ENCODE assay signal across 8 cellular contexts in the genomic region with DNA sequence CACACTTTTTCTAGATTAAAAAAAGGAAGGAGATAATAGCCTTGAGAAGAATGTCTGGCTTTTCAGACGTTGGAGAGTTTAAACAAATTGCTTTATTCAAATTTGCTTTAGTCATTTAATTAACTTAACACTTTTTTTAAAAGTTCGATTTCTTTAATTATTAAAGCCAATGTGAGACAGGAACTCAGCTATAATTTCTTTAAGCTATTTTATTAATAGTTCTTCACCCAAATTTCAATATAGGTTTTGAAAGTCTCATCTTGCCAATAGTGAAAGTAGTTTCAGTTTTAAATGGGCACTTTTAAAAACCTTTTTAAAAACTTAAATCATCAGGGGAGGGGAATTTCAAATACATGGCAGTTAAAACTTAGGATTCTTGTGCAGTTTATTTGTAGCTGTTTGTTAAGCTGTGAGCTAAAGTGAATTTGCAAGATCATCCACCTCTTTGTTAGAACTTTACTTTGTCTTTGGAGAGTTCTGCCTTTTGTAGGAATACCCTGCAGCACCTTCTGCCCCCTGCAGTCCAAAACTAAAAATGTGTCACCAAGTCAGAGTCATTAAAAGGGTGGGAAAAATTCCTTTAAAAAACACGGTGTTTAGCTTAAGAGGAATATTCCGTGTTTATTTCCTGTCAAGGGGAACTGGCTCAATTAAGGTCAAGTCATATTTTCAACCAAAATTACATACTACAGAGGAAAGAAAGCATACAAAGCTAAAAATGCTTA. TPM values are rescaled to one million over a fixed set of nuclear protein-coding genes. Genes with fewer than 3 reads are reported as not detected.
DNase-seq lines count a peak whose midpoint lies in the region; ATAC-seq and TF ChIP-seq lines count a peak whose summit lies in the region.

No MANE protein-coding gene starts in this region.

- H3K9me3 ChIP-seq in Caco-2 (no peaks in the 10 kb centered on the region), OCI-LY1 (ENCODE audit: low read length) (no peaks in the 10 kb centered on the region), testis (no peaks in the 10 kb centered on the region)

- peak overlapping the region; percentile 71 for H3K9ac ChIP-seq in OCI-LY1 (ENCODE audit: low read length)

- H3K4me3 ChIP-seq in Caco-2 (ENCODE audit: low read depth, low read length): peak overlapping the region; percentile 15; the same call in 1 of the 2 replicates
- peak overlapping the region; percentile 56 for H3K4me3 ChIP-seq in OCI-LY1 (ENCODE audit: low read depth, low read length, poor library complexity, severe bottlenecking)
- peak overlapping the region in 1 of 2 donors; percentile 80 for H3K4me3 ChIP-seq in testis

- no peaks in the 10 kb centered on the region for H3K9me2 ChIP-seq in OCI-LY1 (ENCODE audit: low read depth, low read length)

- H3K4me2 ChIP-seq in OCI-LY1 (ENCODE audit: low read length): peak overlapping the region; percentile 86

- H3K4me1 ChIP-seq in Caco-2 (peaks cover 44% of the 10 kb centered on the region), OCI-LY1 (ENCODE audit: insufficient read depth, low read length, severe bottlenecking) (peaks cover 30% of the 10 kb centered on the region), testis (peaks cover 21% of the 10 kb centered on the region)

- no peaks in the 10 kb centered on the region for H3K9me3 Mint-ChIP-seq in Caco-2 (ENCODE audit: unreplicated experiment)
- H3K9me3 Mint-ChIP-seq in brain: peaks cover 0 to 21% (median 5%) of the 10 kb centered on the region in 5 experiments

- no peaks in the 10 kb centered on the region for H4K20me1 ChIP-seq in OCI-LY1 (ENCODE audit: insufficient read depth, low read length)

- ATAC-seq in GM19397 (IDR thresholded peaks at IDR 0.05; ENCODE audit: unreplicated experiment) (no peak), GM21447 (IDR thresholded peaks at IDR 0.05; ENCODE audit: unreplicated experiment) (no peak)

- POLR2A ChIA-PET in Caco-2 (lab: Charles Lee): interaction anchor here (0.6 to 2.5 kb wide), 6 partner anchors 33 to 211 kb away, joined by 3 to 23 read pairs (median 4); no protein-coding TSS in a partner anchor

- BruUV-seq in Caco-2 (replicated peaks; lab: Mats Ljungman, UMichigan): no TSS peak

- no peaks in the 10 kb centered on the region for H3K79me2 ChIP-seq in OCI-LY1 (ENCODE audit: insufficient read depth, low read length)

- H3K4me3 Mint-ChIP-seq in Caco-2 (ENCODE audit: unreplicated experiment) (peak overlapping the region; percentile 87), brain (peak overlapping the region; percentile 93 to 96 (median 95))

- H3K36me3 ChIP-seq in Caco-2 (ENCODE audit: control insufficient read depth, insufficient read depth, low read length) (peaks cover 7% of the 10 kb centered on the region), OCI-LY1 (ENCODE audit: insufficient read depth, low read length) (no peaks in the 10 kb centered on the region), testis (ENCODE audit: low read depth, missing control alignments) (no peaks in the 10 kb centered on the region)

- H3K27ac ChIP-seq in OCI-LY1 (ENCODE audit: low read depth, low read length, poor library complexity, severe bottlenecking): peak overlapping the region; percentile 79
- peak overlapping the region; percentile 92 for H3K27ac ChIP-seq in layer of hippocampus (ENCODE audit: low read depth, low read length)
- H3K27ac ChIP-seq in testis: peak overlapping the region; percentile 97 to 98

- no peak for TF ChIP-seq POLR2A in testis (IDR thresholded peaks at IDR 0.05)

- H3K36me3 Mint-ChIP-seq in Caco-2 (ENCODE audit: insufficient read depth, unreplicated experiment) (peaks cover 97% of the 10 kb centered on the region), brain (peaks cover 39% of the 10 kb centered on the region)

- H3K4me1 Mint-ChIP-seq in Caco-2 (ENCODE audit: low read depth, unreplicated experiment): peaks cover 39% of the 10 kb centered on the region
- H3K4me1 Mint-ChIP-seq in brain: peaks cover 69% of the 10 kb centered on the region

- peak overlapping the region; percentile 59 for H2AFZ ChIP-seq in OCI-LY1 (ENCODE audit: low read length)

- H3F3A ChIP-seq in OCI-LY1 (ENCODE audit: insufficient read depth, low read length): no peaks in the 10 kb centered on the region

- H3K27me3 Mint-ChIP-seq in Caco-2 (ENCODE audit: insufficient read depth, unreplicated experiment) (no peaks in the 10 kb centered on the region), brain (peaks cover 30% of the 10 kb centered on the region)

- intact Hi-C loops in Caco-2 (cut with micrococcal nuclease; ENCODE audit: unreplicated experiment): loop anchor here (1.0 to 10.0 kb wide), 2 partner anchors 173 to 600 kb away; no protein-coding TSS in a partner anchor
- intact Hi-C loops in testis (cut with DNase I; ENCODE audit: low total_unique reads): loop anchor here (5.0 kb wide), 1 partner anchor 143 kb away; no protein-coding TSS in a partner anchor

- peak; percentile 52 to 69 for DNase-seq in Caco-2
- peak; percentile 65 for DNase-seq in H4 (ENCODE audit: low spot score)
- peak; percentile 71 for DNase-seq in testis

- WGBS in testis, 2 donors: 3 to 8% methylated on average over 4 of the region's 4 CpGs

- TF ChIP-seq CTCF in Caco-2 (IDR thresholded peaks at IDR 0.05; ENCODE audit: insufficient read depth in 1 of 2, low read depth in 1 of 2, low read length in 1 of 2, severe bottlenecking in 1 of 2, unreplicated experiment in 1 of 2) (peak; percentile 57 to 69), OCI-LY1 (IDR thresholded peaks at IDR 0.05; ENCODE audit: low read length) (peak; percentile 54), brain (conservative IDR thresholded peaks at IDR 0.05) (peak; percentile 47 to 73), testis (IDR thresholded peaks at IDR 0.05) (peak; percentile 63 to 83 (median 66))

- H3K27ac Mint-ChIP-seq in Caco-2 (ENCODE audit: unreplicated experiment) (peak overlapping the region; percentile 97), brain (peak overlapping the region; percentile 52 to 100 (median 98))

- CTCF ChIA-PET in Caco-2 (lab: Charles Lee): interaction anchor here (0.7 to 1.3 kb wide), 6 partner anchors 148 to 212 kb away, joined by 3 to 6 read pairs (median 4); no protein-coding TSS in a partner anchor

- no peaks in the 10 kb centered on the region for H3K27me3 ChIP-seq in Caco-2 (replicated peaks; ENCODE audit: control insufficient read depth, insufficient read depth, low read length)
- no peaks in the 10 kb centered on the region for H3K27me3 ChIP-seq in OCI-LY1 (ENCODE audit: insufficient read depth, low read length)
- H3K27me3 ChIP-seq in layer of hippocampus (ENCODE audit: control insufficient read depth, insufficient read depth, low read length): no peaks in the 10 kb centered on the region
- H3K27me3 ChIP-seq in testis: no peaks in the 10 kb centered on the region

RNA-seq across cellular contexts. Expression of a gene that starts 4.6 kb away (rescaled TPM):
- total RNA-seq in Caco-2 (2022) (103 and 107 TPM in 2 replicates), testis (100 to 1,000 TPM in 1 of 2 donors, 10 to 100 TPM in 1; 66.6 to 117 TPM)
- total RNA-seq in H4 (2014; rRNA removed; shearing (Covaris generic)): 126 and 127 TPM in 2 replicates
- polyA plus RNA-seq in brain (ENCODE audit: insufficient read depth, low read depth, low replicate concordance) (53.1 TPM), testis (ENCODE audit: insufficient read depth, low read depth, low replicate concordance) (56.1 TPM)
